27 cellular contexts compared by ENCODE assay signal in genomic region chr3:192947421-192947820, GRCh38.
"Had no signal": no experiment of that assay in that cellular context is flagged by ENCODE, and none has a peak within 500 bp of the region (broad histone marks: within the 10 kb centered on the region; RNA-seq: fewer than 3 reads in every experiment).

No MANE protein-coding gene starts in this region.

- H3K4me3 ChIP-seq: esophagus squamous epithelium, left ventricle myocardium inferior, lower lobe of right lung, psoas muscle, sigmoid colon, thoracic aorta, tibial nerve, upper lobe of left lung had no signal

- H3K4me1 ChIP-seq: esophagus squamous epithelium, lower lobe of right lung, psoas muscle, tibial nerve, upper lobe of left lung had no signal

- ATAC-seq: effector memory CD8-positive, alpha-beta T cell; left colon; lower lobe of right lung; naive thymus-derived CD8-positive, alpha-beta T cell; psoas muscle; right cardiac atrium; stimulated activated memory B cell treated with anti-CD40 and anti-IgM and Interleukin-4, amounts not matched to agents 10 μg/mL and 1 μg/mL and 100 μg/mL, for 72 hours; stimulated activated naive CD8-positive, alpha-beta T cell treated with anti-CD3 and anti-CD28 coated beads, Interleukin-15, Interleukin-2, amounts not matched to agents 100 U/mL and 50 U/mL, for 24 hours had no signal

- DNase-seq: cortex of kidney; effector memory CD8-positive, alpha-beta T cell; erythroblast; esophagus squamous epithelium; foreskin melanocyte; hypothalamus; immature natural killer cell; islet precursor cell; kidney glomerular epithelial cell; left colon; left ventricle myocardium inferior; lower lobe of right lung; naive thymus-derived CD8-positive, alpha-beta T cell; nephron progenitor cell; nucleus accumbens; posterior cingulate gyrus; psoas muscle; right cardiac atrium; sigmoid colon; stimulated activated CD4-positive, alpha-beta T cell treated with anti-CD3 and anti-CD28 coated beads, Interleukin-2, amount 100 ng/mL, for 24 hours; stimulated activated CD4-positive, alpha-beta T cell treated with anti-CD3 and anti-CD28 coated beads, Interleukin-4, amount 100 ng/mL, for 24 hours; stimulated activated naive CD8-positive, alpha-beta T cell treated with anti-CD3 and anti-CD28 coated beads, Interleukin-15, Interleukin-2, amounts not matched to agents 100 U/mL and 50 U/mL, for 24 hours; substantia nigra; upper lobe of left lung had no signal

- H3K9me3 ChIP-seq: esophagus squamous epithelium, left ventricle myocardium inferior, lower lobe of right lung, psoas muscle, sigmoid colon, thoracic aorta, tibial nerve, upper lobe of left lung had no signal

- H3K27me3 ChIP-seq: esophagus squamous epithelium, sigmoid colon, tibial nerve, upper lobe of left lung had no signal

- H3K27ac ChIP-seq: esophagus squamous epithelium, left ventricle myocardium inferior, lower lobe of right lung, psoas muscle, sigmoid colon, thoracic aorta, tibial nerve, upper lobe of left lung had no signal

- H3K36me3 ChIP-seq: esophagus squamous epithelium, left ventricle myocardium inferior, lower lobe of right lung, sigmoid colon, thoracic aorta, tibial nerve, upper lobe of left lung had no signal
